In the genomic region with DNA sequence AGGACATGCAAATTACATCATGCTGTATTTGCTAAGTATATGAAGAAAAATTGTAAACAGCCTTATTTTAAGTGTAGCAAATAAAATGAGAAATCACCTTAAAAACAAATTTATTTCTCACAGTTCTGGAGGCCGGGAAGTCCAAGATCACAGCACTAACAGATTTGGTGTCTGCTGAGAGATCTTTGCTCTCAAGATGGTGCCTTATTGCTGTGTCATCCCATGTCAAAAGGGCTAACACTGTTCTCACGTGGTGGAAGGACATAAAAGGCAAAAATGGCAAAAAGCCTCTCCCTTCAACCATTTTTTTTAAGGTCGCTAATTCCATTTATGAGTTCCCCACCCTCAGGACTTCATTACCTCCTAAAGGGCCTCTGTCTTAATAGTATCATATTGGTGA, we compare ENCODE assay signal across 1 cellular context.
A peak's percentile ranks its signal among the peaks of the same experiment; 100 is the strongest.
TF ChIP-seq lines count a peak whose summit lies in the region.

No MANE protein-coding gene starts in this region.

TF ChIP-seq in K562, 482 proteins besides CTCF, POLR2A, EP300 and RAD21:
- TF ChIP-seq CREB1 (IDR thresholded peaks at IDR 0.05) (no peak), CREB1 (CRISPR knock-in tag; IDR thresholded peaks at IDR 0.05) (no peak), YY1 (IDR thresholded peaks at IDR 0.05; ENCODE audit: borderline replicate concordance in 1 of 3, control insufficient read depth in 1 of 3, extremely low read depth in 1 of 3, insufficient read depth in 3 of 3, insufficient read length in 1 of 3, insufficient replicate concordance in 2 of 3, low read depth in 1 of 3, low read length in 2 of 3) (peak in 1 of 3 experiments; percentile 17), C11orf30 (IDR thresholded peaks at IDR 0.05; ENCODE audit: low read depth) (0 out of 2 replicates have a peak, but pooled peaks have one; percentile 11), ZNF696 (CRISPR knock-in tag; conservative IDR thresholded peaks at IDR 0.05) (no peak), NFE2 (IDR thresholded peaks at IDR 0.05; ENCODE audit: low read depth) (peak; percentile 52), MAFG (tag; conservative IDR thresholded peaks at IDR 0.05) (peak; percentile 48; the same call in 1 of the 2 replicates)
TF ChIP-seq in K562: peak in this region for 4.
